In the genomic region with DNA sequence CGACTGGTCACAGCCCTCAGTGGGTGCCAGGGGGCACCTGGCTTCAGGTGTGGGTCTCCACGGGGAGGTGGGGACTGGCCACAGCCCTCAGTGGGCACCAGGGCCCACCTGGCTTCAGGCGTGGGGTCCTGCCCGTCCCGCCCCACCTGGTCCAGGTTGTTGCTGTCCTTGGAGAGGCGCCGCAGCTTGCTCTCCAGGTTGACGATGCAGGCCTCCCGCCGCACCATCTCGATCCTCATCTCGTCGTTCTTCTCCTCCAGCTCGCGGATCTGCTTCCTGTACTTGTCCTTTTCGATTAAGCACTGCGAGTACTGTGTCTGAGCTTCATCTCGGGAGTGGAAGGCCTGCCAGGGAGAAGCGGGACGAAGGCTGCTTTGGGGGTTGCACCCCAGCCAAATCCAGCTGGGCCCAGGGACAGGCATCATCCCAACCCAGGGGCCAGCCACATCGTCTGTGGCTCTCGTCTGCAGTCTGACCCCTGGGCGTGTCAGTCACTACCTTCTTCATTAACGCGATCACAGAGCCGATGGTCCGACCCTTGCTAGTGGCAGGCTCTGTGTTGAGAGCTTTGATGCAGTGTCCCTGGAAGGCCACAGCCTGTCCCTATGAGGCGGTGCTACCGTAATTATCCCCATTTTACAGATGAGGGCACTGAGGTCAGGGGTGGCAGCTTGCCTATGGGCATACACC, we compare ENCODE assay signal across 1 cellular context.
TF ChIP-seq lines count a peak whose summit lies in the region.

No MANE protein-coding gene starts in this region.

TF ChIP-seq in HepG2, 621 proteins besides CTCF, POLR2A, EP300 and RAD21 (continued from another document):
- TF ChIP-seq, protein P1, sequence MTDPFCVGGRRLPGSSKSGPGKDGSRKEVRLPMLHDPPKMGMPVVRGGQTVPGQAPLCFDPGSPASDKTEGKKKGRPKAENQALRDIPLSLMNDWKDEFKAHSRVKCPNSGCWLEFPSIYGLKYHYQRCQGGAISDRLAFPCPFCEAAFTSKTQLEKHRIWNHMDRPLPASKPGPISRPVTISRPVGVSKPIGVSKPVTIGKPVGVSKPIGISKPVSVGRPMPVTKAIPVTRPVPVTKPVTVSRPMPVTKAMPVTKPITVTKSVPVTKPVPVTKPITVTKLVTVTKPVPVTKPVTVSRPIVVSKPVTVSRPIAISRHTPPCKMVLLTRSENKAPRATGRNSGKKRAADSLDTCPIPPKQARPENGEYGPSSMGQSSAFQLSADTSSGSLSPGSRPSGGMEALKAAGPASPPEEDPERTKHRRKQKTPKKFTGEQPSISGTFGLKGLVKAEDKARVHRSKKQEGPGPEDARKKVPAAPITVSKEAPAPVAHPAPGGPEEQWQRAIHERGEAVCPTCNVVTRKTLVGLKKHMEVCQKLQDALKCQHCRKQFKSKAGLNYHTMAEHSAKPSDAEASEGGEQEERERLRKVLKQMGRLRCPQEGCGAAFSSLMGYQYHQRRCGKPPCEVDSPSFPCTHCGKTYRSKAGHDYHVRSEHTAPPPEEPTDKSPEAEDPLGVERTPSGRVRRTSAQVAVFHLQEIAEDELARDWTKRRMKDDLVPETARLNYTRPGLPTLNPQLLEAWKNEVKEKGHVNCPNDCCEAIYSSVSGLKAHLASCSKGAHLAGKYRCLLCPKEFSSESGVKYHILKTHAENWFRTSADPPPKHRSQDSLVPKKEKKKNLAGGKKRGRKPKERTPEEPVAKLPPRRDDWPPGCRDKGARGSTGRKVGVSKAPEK (CRISPR knock-in tag; IDR thresholded peaks at IDR 0.05; ENCODE audit: borderline replicate concordance): no peak
- TF ChIP-seq, protein P2, sequence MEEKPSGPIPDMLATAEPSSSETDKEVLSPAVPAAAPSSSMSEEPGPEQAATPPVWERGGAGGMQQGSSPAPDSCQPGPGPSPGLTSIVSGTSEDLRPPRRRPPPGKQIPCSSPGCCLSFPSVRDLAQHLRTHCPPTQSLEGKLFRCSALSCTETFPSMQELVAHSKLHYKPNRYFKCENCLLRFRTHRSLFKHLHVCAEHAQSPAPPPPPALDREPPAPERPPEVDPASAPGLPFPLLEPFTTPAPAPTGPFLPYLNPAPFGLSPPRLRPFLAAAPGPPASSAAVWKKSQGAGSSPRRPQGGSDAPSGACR (CRISPR knock-in tag; IDR thresholded peaks at IDR 0.05): no peak
- TF ChIP-seq NCOA1 (CRISPR knock-in tag; IDR thresholded peaks at IDR 0.05) (no peak), ZNF431 (CRISPR knock-in tag; IDR thresholded peaks at IDR 0.05; ENCODE audit: borderline replicate concordance, low read depth) (no peak)
- TF ChIP-seq, protein P3, sequence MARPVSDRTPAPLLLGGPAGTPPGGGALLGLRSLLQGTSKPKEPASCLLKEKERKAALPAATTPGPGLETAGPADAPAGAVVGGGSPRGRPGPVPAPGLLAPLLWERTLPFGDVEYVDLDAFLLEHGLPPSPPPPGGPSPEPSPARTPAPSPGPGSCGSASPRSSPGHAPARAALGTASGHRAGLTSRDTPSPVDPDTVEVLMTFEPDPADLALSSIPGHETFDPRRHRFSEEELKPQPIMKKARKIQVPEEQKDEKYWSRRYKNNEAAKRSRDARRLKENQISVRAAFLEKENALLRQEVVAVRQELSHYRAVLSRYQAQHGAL (CRISPR knock-in tag; IDR thresholded peaks at IDR 0.05; ENCODE audit: not compliant biosample characterization): no peak
TF ChIP-seq in HepG2: peak in this region for 1.
